In the genomic region with DNA sequence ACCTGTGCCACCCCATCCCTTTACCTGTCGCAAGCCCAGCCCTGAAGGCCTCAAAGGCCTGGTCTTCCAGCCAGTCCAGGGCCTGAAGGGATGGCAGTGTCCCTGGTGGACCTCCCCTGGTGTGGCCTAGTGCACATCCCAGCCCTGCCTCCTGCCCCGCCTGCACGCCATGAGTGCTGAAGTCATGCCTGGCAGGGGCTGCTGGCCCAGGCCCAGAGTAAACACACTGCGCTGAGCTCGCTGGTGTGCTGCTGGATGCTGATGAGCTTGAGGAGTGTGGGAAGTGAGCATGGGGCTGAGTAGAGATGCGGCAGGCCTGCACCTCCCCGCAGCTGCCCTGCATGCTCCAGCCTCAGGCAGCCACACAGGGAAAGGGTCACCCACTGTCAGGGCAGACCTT, we compare ENCODE assay signal across 8 cellular contexts. TPM values are rescaled to one million over a fixed set of nuclear protein-coding genes. Genes with fewer than 3 reads are reported as not detected.
DNase-seq lines count a peak whose midpoint lies in the region; ATAC-seq and TF ChIP-seq lines count a peak whose summit lies in the region.

No MANE protein-coding gene starts in this region.

- no peak overlapping the region for H3K23ac ChIP-seq in mesenchymal stem cell (ENCODE audit: low read length in 2 of 2)

- no peak overlapping the region for H2BK5ac ChIP-seq in mesenchymal stem cell (ENCODE audit: low read depth, low read length, poor library complexity, severe bottlenecking)

- H3K4me2 ChIP-seq in mesenchymal stem cell (ENCODE audit: low read length, poor library complexity, severe bottlenecking), result no peak overlapping the region

- peak overlapping the region; percentile 41 for H3K9ac ChIP-seq in mesenchymal stem cell (ENCODE audit: low read length)

- peak; percentile 72 for DNase-seq in AG04449 (ENCODE audit: low read depth, low spot score)
- DNase-seq in NCI-H146 treated with DMSO at 0.1 percent for 48 hours (lab: John Stamatoyannopoulos, UW; ENCODE audit: unreplicated experiment), result peak; percentile 62
- peak; percentile 97 for DNase-seq in choroid plexus epithelial cell (ENCODE audit: low read depth)
- DNase-seq in mesenchymal stem cell, result peak; percentile 49
- DNase-seq in effector CD8-positive, alpha-beta T cell (lab: John Stamatoyannopoulos, UW), result no peak
- no peak for DNase-seq in SW 1271 (lab: John Stamatoyannopoulos, UW)
- no peak for DNase-seq in activated CD8-positive, alpha-beta T cell treated with anti-CD3 and anti-CD28 coated beads for 36 hours

- no peak overlapping the region for H2AK5ac ChIP-seq in mesenchymal stem cell (ENCODE audit: low read length, severe bottlenecking)

- H3K27ac ChIP-seq in mesenchymal stem cell (ENCODE audit: low read length, poor library complexity, severe bottlenecking), result peak overlapping the region; percentile 12

- no peak overlapping the region for H2AFZ ChIP-seq in mesenchymal stem cell (ENCODE audit: low read depth, low read length)

- H3K4me3 ChIP-seq in AG04449 (ENCODE audit: low read depth, low read length), result no peak overlapping the region
- H3K4me3 ChIP-seq in choroid plexus epithelial cell (ENCODE audit: low read depth, low read length), result no peak overlapping the region
- H3K4me3 ChIP-seq in mesenchymal stem cell (ENCODE audit: insufficient read depth in 1 of 2, low read depth in 1 of 2, low read length in 2 of 2), result no peak overlapping the region

- H3K18ac ChIP-seq in mesenchymal stem cell (ENCODE audit: low read depth in 1 of 2, low read length in 2 of 2), result peak overlapping the region in 1 of 2 experiments; percentile 14

- H3K27ac Mint-ChIP-seq in activated CD8-positive, alpha-beta T cell treated with anti-CD3 and anti-CD28 coated beads for 36 hours, result no peak overlapping the region

- POLR2A ChIA-PET in AG04449 (lab: Yijun Ruan, JAX), result interaction anchor here (0.6 to 3.2 kb wide), 4 partner anchors 10 to 35 kb away, joined by 3 to 22 read pairs (median 4); no protein-coding TSS in a partner anchor
- POLR2A ChIA-PET in activated CD8-positive, alpha-beta T cell treated with anti-CD3 and anti-CD28 coated beads for 36 hours (lab: Charles Lee), result no interaction called here

- peaks cover 29% of the 10 kb centered on the region for H3K4me1 ChIP-seq in mesenchymal stem cell (ENCODE audit: control insufficient read depth, insufficient read depth, low read depth, low read length)

- no peak overlapping the region for H3K4me3 Mint-ChIP-seq in activated CD8-positive, alpha-beta T cell treated with anti-CD3 and anti-CD28 coated beads for 36 hours

- H3K36me3 ChIP-seq in mesenchymal stem cell (ENCODE audit: control insufficient read depth in 1 of 2, insufficient read depth in 2 of 2, low read depth in 1 of 2, low read length in 2 of 2), result peaks cover 28 to 87% of the 10 kb centered on the region in 2 experiments

- H4K8ac ChIP-seq in mesenchymal stem cell (ENCODE audit: low read length), result no peak overlapping the region

- 63% methylated on average over 7 of the region's 7 CpGs for WGBS in mesenchymal stem cell

- ATAC-seq in HG03045 (IDR thresholded peaks at IDR 0.05; ENCODE audit: unreplicated experiment), result no peak
- no peak for ATAC-seq in activated CD8-positive, alpha-beta T cell treated with anti-CD3 and anti-CD28 coated beads for 36 hours

- H3K14ac ChIP-seq in mesenchymal stem cell (ENCODE audit: low read length in 2 of 2), result peak overlapping the region in 1 of 2 experiments; percentile 28

- H4K91ac ChIP-seq in mesenchymal stem cell (ENCODE audit: low read length), result peak overlapping the region; percentile 52

- TF ChIP-seq CTCF in AG04449 (IDR thresholded peaks at IDR 0.05; ENCODE audit: insufficient read depth, low read length, missing control alignments) (no peak), choroid plexus epithelial cell (conservative IDR thresholded peaks at IDR 0.05; ENCODE audit: low read depth, low read length) (no peak)
- TF ChIP-seq CTCF in activated CD8-positive, alpha-beta T cell treated with anti-CD3 and anti-CD28 coated beads for 36 hours (IDR thresholded peaks at IDR 0.05), result no peak

- H3K9me3 Mint-ChIP-seq in activated CD8-positive, alpha-beta T cell treated with anti-CD3 and anti-CD28 coated beads for 36 hours, result no peaks in the 10 kb centered on the region

- intact Hi-C loops in activated CD8-positive, alpha-beta T cell treated with anti-CD3 and anti-CD28 coated beads for 36 hours (cut with micrococcal nuclease), result no loop called here

- H2BK12ac ChIP-seq in mesenchymal stem cell (ENCODE audit: low read length in 2 of 2), result no peak overlapping the region

- H3K27me3 Mint-ChIP-seq in activated CD8-positive, alpha-beta T cell treated with anti-CD3 and anti-CD28 coated beads for 36 hours, result no peaks in the 10 kb centered on the region

- no peaks in the 10 kb centered on the region for H3K9me3 ChIP-seq in mesenchymal stem cell (ENCODE audit: control insufficient read depth, low read length)

- H3K36me3 Mint-ChIP-seq in activated CD8-positive, alpha-beta T cell treated with anti-CD3 and anti-CD28 coated beads for 36 hours (ENCODE audit: low read depth), result no peaks in the 10 kb centered on the region

- H2BK120ac ChIP-seq in mesenchymal stem cell (ENCODE audit: low read depth, low read length), result no peak overlapping the region

- H3K27me3 ChIP-seq in mesenchymal stem cell (ENCODE audit: control insufficient read depth in 1 of 2, insufficient read depth in 1 of 2, low read length in 2 of 2), result no peaks in the 10 kb centered on the region

- no peaks in the 10 kb centered on the region for H3K4me1 Mint-ChIP-seq in activated CD8-positive, alpha-beta T cell treated with anti-CD3 and anti-CD28 coated beads for 36 hours (ENCODE audit: low read depth)

- H3K79me1 ChIP-seq in mesenchymal stem cell (replicated peaks; ENCODE audit: low read length, poor library complexity, severe bottlenecking), result peaks cover 4% of the 10 kb centered on the region

- CTCF ChIA-PET in AG04449 (lab: Yijun Ruan, JAX), result interaction anchor here (0.8 to 3.1 kb wide), 6 partner anchors 9 to 225 kb away, joined by 3 to 17 read pairs (median 4); no protein-coding TSS in a partner anchor
- CTCF ChIA-PET in activated CD8-positive, alpha-beta T cell treated with anti-CD3 and anti-CD28 coated beads for 36 hours (lab: Charles Lee), result interaction anchor here (1.4 to 1.8 kb wide), 2 partner anchors 14 to 61 kb away, joined by 4 to 7 read pairs; no protein-coding TSS in a partner anchor

- no peak overlapping the region for H2BK15ac ChIP-seq in mesenchymal stem cell (ENCODE audit: low read depth, poor library complexity, severe bottlenecking)

- no peak overlapping the region for H3K4ac ChIP-seq in mesenchymal stem cell (ENCODE audit: low read depth in 1 of 2, low read length in 2 of 2)

RNA-seq across cellular contexts. Expression of a gene that starts 43.2 kb away (rescaled TPM):
- polyA plus RNA-seq in mesenchymal stem cell (2013, experiment 1 of 2), result 204 TPM
- 204 TPM for polyA plus RNA-seq in mesenchymal stem cell (2013, experiment 2 of 2)
- total RNA-seq in activated CD8-positive, alpha-beta T cell treated with anti-CD3 and anti-CD28 coated beads for 36 hours, result not detected

RNA-seq across cellular contexts. Expression of a gene that starts 50.1 kb away (rescaled TPM):
- polyA plus RNA-seq in mesenchymal stem cell (2013, experiment 1 of 2), result not detected
- not detected for polyA plus RNA-seq in mesenchymal stem cell (2013, experiment 2 of 2)
- total RNA-seq in activated CD8-positive, alpha-beta T cell treated with anti-CD3 and anti-CD28 coated beads for 36 hours, result not detected

RNA-seq across cellular contexts. Expression of a gene that starts 56.0 kb away (rescaled TPM):
- not detected for polyA plus RNA-seq in mesenchymal stem cell (2013, experiment 1 of 2)
- polyA plus RNA-seq in mesenchymal stem cell (2013, experiment 2 of 2), result not detected
- not detected for total RNA-seq in activated CD8-positive, alpha-beta T cell treated with anti-CD3 and anti-CD28 coated beads for 36 hours

Comparison
In these comparisons a context has a peak if more than half of its experiments do, and no peak if none do; other contexts are left out.
1. DNase-seq: peak in AG04449 (single experiment), NCI-H146 treated with DMSO at 0.1 percent for 48 hours (single experiment), choroid plexus epithelial cell (single experiment) and mesenchymal stem cell (single experiment); none in effector CD8-positive, alpha-beta T cell (single experiment), SW 1271 (0 of 2) and activated CD8-positive, alpha-beta T cell treated with anti-CD3 and anti-CD28 coated beads for 36 hours (single experiment).